Comparison of ENCODE assay signal across 23 cellular contexts in genomic region chr2:19881866-19882265, GRCh38. TPM values are rescaled to one million over a fixed set of nuclear protein-coding genes. Genes with fewer than 3 reads are reported as not detected.
DNase-seq lines count a peak whose midpoint lies in the region; ATAC-seq and TF ChIP-seq lines count a peak whose summit lies in the region.
"Had no signal": no experiment of that assay in that cellular context is flagged by ENCODE, and none has a peak within 500 bp of the region (broad histone marks: within the 10 kb centered on the region; RNA-seq: fewer than 3 reads in every experiment).

No MANE protein-coding gene starts in this region.

- ATAC-seq in activated CD8-positive, alpha-beta memory T cell treated with anti-CD3 and anti-CD28 coated beads, Interleukin-2, amount 10 ng/mL, durations not matched to agents 7 days and 5 days: no peak
- ATAC-seq: HCT116, PC-3 had no signal

- no peak overlapping the region for H2BK15ac ChIP-seq in H9 (ENCODE audit: low read depth, low read length)

- no peak overlapping the region for H2BK12ac ChIP-seq in H9 (ENCODE audit: insufficient read length, low read depth, low read length)

- no peak overlapping the region for H2BK20ac ChIP-seq in H9 (ENCODE audit: low read depth, low read length, poor library complexity, severe bottlenecking)

- no peak overlapping the region for H2AFZ ChIP-seq in H9 (ENCODE audit: low read length)

- H2BK120ac ChIP-seq in H9 (ENCODE audit: low read depth, low read length, poor library complexity, severe bottlenecking): no peak overlapping the region

- no peak for TF ChIP-seq EP300 in esophagus muscularis mucosa (IDR thresholded peaks at IDR 0.05)

- CTCF ChIA-PET in activated CD8-positive, alpha-beta memory T cell treated with anti-CD3 and anti-CD28 coated beads, Interleukin-2, amount 10 ng/mL, durations not matched to agents 7 days and 5 days (lab: Charles Lee): no interaction called here

- no peaks in the 10 kb centered on the region for H3K4me1 Mint-ChIP-seq in activated CD8-positive, alpha-beta memory T cell treated with anti-CD3 and anti-CD28 coated beads, Interleukin-2, amount 10 ng/mL, durations not matched to agents 7 days and 5 days
- peaks cover 0 to 5% of the 10 kb centered on the region in 2 experiments; a peak in 2 of 4 replicates for H3K4me1 Mint-ChIP-seq in H9
- H3K4me1 Mint-ChIP-seq: CD8-positive, alpha-beta memory T cell; IgD-negative memory B cell had no signal

- TF ChIP-seq POLR2A in esophagus muscularis mucosa (IDR thresholded peaks at IDR 0.05; ENCODE audit: low read depth): no peak

- no peak overlapping the region for H4K5ac ChIP-seq in H9 (ENCODE audit: insufficient read length, low read depth, low read length)

- no peak overlapping the region for H3K18ac ChIP-seq in H9 (ENCODE audit: insufficient read length, low read depth, low read length)

- H3K27ac Mint-ChIP-seq in activated CD8-positive, alpha-beta memory T cell treated with anti-CD3 and anti-CD28 coated beads, Interleukin-2, amount 10 ng/mL, durations not matched to agents 7 days and 5 days: no peak overlapping the region
- H3K27ac Mint-ChIP-seq in H9: no peak overlapping the region

- no peak overlapping the region for H3K4me2 ChIP-seq in H9 (ENCODE audit: insufficient read depth, insufficient read length, low read length)
- H3K4me2 ChIP-seq: BLaER1, KMS-11 had no signal

- WGBS in esophagus muscularis mucosa: 90% methylated on average over 1 of the region's 2 CpGs
- WGBS in H9 (ENCODE audit: extremely low coverage, insufficient read length, low lambda C conversion rate): no CpG with 5 or more reads among the region's 2 CpGs

- no peaks in the 10 kb centered on the region for H3K9me3 Mint-ChIP-seq in activated CD8-positive, alpha-beta memory T cell treated with anti-CD3 and anti-CD28 coated beads, Interleukin-2, amount 10 ng/mL, durations not matched to agents 7 days and 5 days (ENCODE audit: low read depth)
- no peaks in the 10 kb centered on the region for H3K9me3 Mint-ChIP-seq in H9
- H3K9me3 Mint-ChIP-seq: CD8-positive, alpha-beta memory T cell; IgD-negative memory B cell had no signal

- H4K20me1 ChIP-seq in H9 (ENCODE audit: control insufficient read depth, insufficient read depth, insufficient read length): peaks cover 2% of the 10 kb centered on the region
- H4K20me1 ChIP-seq: BLaER1 had no signal

- no peak overlapping the region for H3K23ac ChIP-seq in H9 (ENCODE audit: insufficient read length, low read depth, low read length)

- H2AK5ac ChIP-seq in H9 (ENCODE audit: insufficient read length, low read length): no peak overlapping the region

- peak; percentile 10 for DNase-seq in activated CD8-positive, alpha-beta memory T cell treated with anti-CD3 and anti-CD28 coated beads, Interleukin-2, amount 50 U/mL, for 48 hours
- no peak for DNase-seq in activated CD8-positive, alpha-beta memory T cell treated with anti-CD3 and anti-CD28 coated beads, Interleukin-2, amount 10 ng/mL, durations not matched to agents 7 days and 5 days
- DNase-seq in esophagus muscularis mucosa (ENCODE audit: extremely low spot score) (peak; percentile 79), posterior vena cava (ENCODE audit: low spot score) (peak; percentile 54), H9 (no peak), left ventricle myocardium inferior (no peak), NCI-H146 (lab: John Stamatoyannopoulos, UW) (no peak)
- DNase-seq: CD8-positive, alpha-beta memory T cell; DMS153; DND-41; MM.1S; NCI-H1694; NCI-H2029 treated with DMSO at 0.1 percent for 48 hours; NCI-H446 treated with DMSO at 0.1 percent for 48 hours; NCI-H526; NCI-H82; NK-92 treated with Interleukin-12 subunit alpha and Interleukin-12 subunit beta, amount 100 ng/mL, for 24 hours; PC-3 had no signal

- no peak overlapping the region for H3K56ac ChIP-seq in H9 (ENCODE audit: insufficient read length, low read depth, low read length)

- H4K8ac ChIP-seq in H9 (replicated peaks; ENCODE audit: insufficient read length, low read depth, low read length): no peak overlapping the region

- H3K36me3 ChIP-seq in esophagus muscularis mucosa: no peaks in the 10 kb centered on the region
- H3K36me3 ChIP-seq in left ventricle myocardium inferior: no peaks in the 10 kb centered on the region
- H3K36me3 ChIP-seq: BLaER1 had no signal

- no peak overlapping the region for H3K14ac ChIP-seq in H9 (ENCODE audit: insufficient read depth, low read length)

- H3K36me3 Mint-ChIP-seq in activated CD8-positive, alpha-beta memory T cell treated with anti-CD3 and anti-CD28 coated beads, Interleukin-2, amount 10 ng/mL, durations not matched to agents 7 days and 5 days: peaks cover 2% of the 10 kb centered on the region
- no peaks in the 10 kb centered on the region for H3K36me3 Mint-ChIP-seq in H9 (ENCODE audit: insufficient read depth in 1 of 3, low read depth in 3 of 3)

- no peak overlapping the region for H3K4me3 Mint-ChIP-seq in activated CD8-positive, alpha-beta memory T cell treated with anti-CD3 and anti-CD28 coated beads, Interleukin-2, amount 10 ng/mL, durations not matched to agents 7 days and 5 days
- H3K4me3 Mint-ChIP-seq in H9: no peak overlapping the region
- H3K4me3 Mint-ChIP-seq: CD8-positive, alpha-beta memory T cell; IgD-negative memory B cell had no signal

- H3K4me1 ChIP-seq in esophagus muscularis mucosa: no peaks in the 10 kb centered on the region
- no peaks in the 10 kb centered on the region for H3K4me1 ChIP-seq in H9 (ENCODE audit: insufficient read depth, low read length)
- H3K4me1 ChIP-seq in left ventricle myocardium inferior: no peaks in the 10 kb centered on the region
- H3K4me1 ChIP-seq: BLaER1 had no signal

- no peak overlapping the region for H3K9ac ChIP-seq in H9 (ENCODE audit: extremely low read depth, insufficient read length, low read length)
- H3K9ac ChIP-seq: BLaER1, KMS-11 had no signal

- no peaks in the 10 kb centered on the region for H3K79me2 ChIP-seq in H9 (ENCODE audit: insufficient read depth, low read length)

- no peaks in the 10 kb centered on the region for H3K23me2 ChIP-seq in H9 (ENCODE audit: insufficient read length, low read depth, low read length, poor library complexity, severe bottlenecking)

- H4K91ac ChIP-seq in H9 (ENCODE audit: insufficient read length, low read depth, low read length): no peak overlapping the region

- no peak overlapping the region for H2BK5ac ChIP-seq in H9 (ENCODE audit: insufficient read length, low read length)

- H3K27ac ChIP-seq in esophagus muscularis mucosa (replicated peaks in 1 of 4) (no peak overlapping the region), H9 (ENCODE audit: insufficient read length, low read depth, low read length) (no peak overlapping the region), left ventricle myocardium inferior (replicated peaks) (no peak overlapping the region)
- H3K27ac ChIP-seq: BLaER1, HL-60, KMS-11 had no signal

- no peaks in the 10 kb centered on the region for H3K27me3 ChIP-seq in esophagus muscularis mucosa
- H3K27me3 ChIP-seq in H9 (ENCODE audit: insufficient read depth, low read length): no peaks in the 10 kb centered on the region
- no peaks in the 10 kb centered on the region for H3K27me3 ChIP-seq in left ventricle myocardium inferior (ENCODE audit: low read depth)
- H3K27me3 ChIP-seq: BLaER1 had no signal

- H3T11ph ChIP-seq in H9 (ENCODE audit: low read length): no peak overlapping the region

- TF ChIP-seq CTCF in esophagus muscularis mucosa (IDR thresholded peaks at IDR 0.05) (no peak), H9 (conservative IDR thresholded peaks at IDR 0.05) (no peak), left ventricle myocardium inferior (IDR thresholded peaks at IDR 0.05; ENCODE audit: borderline replicate concordance) (no peak)

- H3K9me3 ChIP-seq in esophagus muscularis mucosa (no peaks in the 10 kb centered on the region), H9 (ENCODE audit: control insufficient read depth, low read depth, low read length) (no peaks in the 10 kb centered on the region), left ventricle myocardium inferior (replicated peaks) (no peaks in the 10 kb centered on the region)
- H3K9me3 ChIP-seq: BLaER1 had no signal

- intact Hi-C loops in esophagus muscularis mucosa (cut with DNase I): no loop called here
- intact Hi-C loops in posterior vena cava (cut with DNase I): no loop called here
- intact Hi-C loops in left ventricle myocardium inferior (cut with micrococcal nuclease): no loop called here

- no peaks in the 10 kb centered on the region for H3K27me3 Mint-ChIP-seq in activated CD8-positive, alpha-beta memory T cell treated with anti-CD3 and anti-CD28 coated beads, Interleukin-2, amount 10 ng/mL, durations not matched to agents 7 days and 5 days
- peaks cover 14% of the 10 kb centered on the region for H3K27me3 Mint-ChIP-seq in H9 (ENCODE audit: low read depth)
- H3K27me3 Mint-ChIP-seq: CD8-positive, alpha-beta memory T cell; IgD-negative memory B cell had no signal

- no peaks in the 10 kb centered on the region for H3K79me1 ChIP-seq in H9 (ENCODE audit: insufficient read depth, low read depth, low read length, poor library complexity, severe bottlenecking)

- no peak overlapping the region for H3K4me3 ChIP-seq in esophagus muscularis mucosa
- no peak overlapping the region for H3K4me3 ChIP-seq in left ventricle myocardium inferior
- H3K4me3 ChIP-seq: BLaER1 had no signal

- H3K4ac ChIP-seq in H9 (ENCODE audit: low read depth, low read length): no peak overlapping the region

RNA-seq across cellular contexts. Expression of gene TTC32, which starts 19.9 kb away (rescaled TPM):
- 10 to 100 TPM; 24.5 to 37.2 TPM for total RNA-seq in activated CD8-positive, alpha-beta memory T cell treated with anti-CD3 and anti-CD28 coated beads, Interleukin-2, amount 10 ng/mL, durations not matched to agents 7 days and 5 days
- total RNA-seq in esophagus muscularis mucosa (10 to 100 TPM in 2 of 4 donors, 1 to 10 TPM in 2; 8.1 to 12.5 (median 10.2) TPM), posterior vena cava (1 to 10 TPM; 7.4 to 9.4 TPM), H9 (2021) (8.9 and 9.9 TPM in 2 replicates), left ventricle myocardium inferior (4.9 TPM)

Comparison
In these comparisons a context has a peak if more than half of its experiments do, and no peak if none do; other contexts are left out.
1. DNase-seq: peak in activated CD8-positive, alpha-beta memory T cell treated with anti-CD3 and anti-CD28 coated beads, Interleukin-2, amount 50 U/mL, for 48 hours (single experiment), esophagus muscularis mucosa (single experiment) and posterior vena cava (single experiment); none in activated CD8-positive, alpha-beta memory T cell treated with anti-CD3 and anti-CD28 coated beads, Interleukin-2, amount 10 ng/mL, durations not matched to agents 7 days and 5 days (single experiment), H9 (single experiment), left ventricle myocardium inferior (single experiment) and NCI-H146 (single experiment).